Comparison of ENCODE assay signal across 11 cellular contexts in the genomic region with DNA sequence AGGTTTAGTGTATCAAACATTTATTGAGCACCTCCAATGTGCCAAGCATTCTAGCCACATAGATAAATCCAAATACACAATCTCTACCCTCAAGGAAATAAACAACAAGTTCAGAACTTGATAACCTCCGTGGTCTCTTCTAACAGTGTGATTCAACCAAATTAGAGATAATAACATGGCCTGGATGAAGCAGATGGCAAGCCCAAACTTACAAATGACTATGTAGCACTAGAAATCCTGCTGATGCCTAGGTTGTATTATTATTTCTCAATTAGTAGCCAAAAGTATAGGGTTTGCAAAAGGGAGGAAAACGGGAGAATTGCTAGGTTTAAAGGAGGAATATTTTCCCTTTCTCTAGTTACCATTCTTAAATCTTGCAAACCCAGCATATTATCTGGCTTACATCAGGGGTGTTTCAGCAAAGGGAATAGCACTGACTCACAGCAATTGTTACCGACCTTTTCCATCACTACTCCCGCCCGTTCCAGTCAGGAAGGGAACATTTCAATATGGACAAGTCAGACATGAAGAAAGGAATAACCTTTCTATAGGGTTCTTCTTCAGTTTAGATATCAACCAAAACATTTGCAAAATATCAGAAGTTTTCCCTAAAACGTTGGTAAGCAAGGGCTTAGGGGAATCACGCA. TPM values are rescaled to one million over a fixed set of nuclear protein-coding genes. Genes with fewer than 3 reads are reported as not detected.
DNase-seq lines count a peak whose midpoint lies in the region; ATAC-seq and TF ChIP-seq lines count a peak whose summit lies in the region.
"Had no signal": no experiment of that assay in that cellular context is flagged by ENCODE, and none has a peak within 500 bp of the region (broad histone marks: within the 10 kb centered on the region; RNA-seq: fewer than 3 reads in every experiment).

No MANE protein-coding gene starts in this region.

- no peaks in the 10 kb centered on the region for H3K36me3 ChIP-seq in Peyer's patch
- H3K36me3 ChIP-seq in prostate gland = no peaks in the 10 kb centered on the region

- ATAC-seq in HG03378 (IDR thresholded peaks at IDR 0.05; ENCODE audit: unreplicated experiment) (no peak), HG03521 (IDR thresholded peaks at IDR 0.05; ENCODE audit: unreplicated experiment) (no peak)

- peak overlapping the region in 3 of 4 donors; percentile 66 to 91 (median 81) for H3K27ac ChIP-seq in Peyer's patch
- H3K27ac ChIP-seq in prostate gland = peak overlapping the region; percentile 78 to 87
- H3K27ac ChIP-seq: HL-60 had no signal

- no peak for TF ChIP-seq CTCF in Peyer's patch (IDR thresholded peaks at IDR 0.05)
- TF ChIP-seq CTCF in prostate gland (IDR thresholded peaks at IDR 0.05) = no peak

- peaks cover 0 to 4% (median 0%) of the 10 kb centered on the region in 4 donors for H3K4me1 ChIP-seq in Peyer's patch
- H3K4me1 ChIP-seq in prostate gland (replicated peaks) = peaks cover 11% of the 10 kb centered on the region

- intact Hi-C loops in prostate gland (cut with DNase I) = loop anchor here (2.0 kb wide), 1 partner anchor 53 kb away; no protein-coding TSS in a partner anchor

- H3K27me3 ChIP-seq in Peyer's patch (no peaks in the 10 kb centered on the region), prostate gland (replicated peaks; ENCODE audit: insufficient read depth) (no peaks in the 10 kb centered on the region)

- H3K4me3 ChIP-seq in Peyer's patch (peak overlapping the region in 2 of 4 donors; percentile 5 to 67), prostate gland (peak overlapping the region; percentile 65 to 68)

- peak; percentile 58 for DNase-seq in DMS 273 (lab: John Stamatoyannopoulos, UW; ENCODE audit: unreplicated experiment)
- DNase-seq in Peyer's patch = peak in 1 of 3 donors; percentile 51
- peak; percentile 87 for DNase-seq in fibroblast of peridontal ligament (ENCODE audit: extremely low read depth)
- no peak for DNase-seq in prostate gland (ENCODE audit: low spot score)
- DNase-seq in activated CD4-positive, alpha-beta T cell treated with anti-CD3 and anti-CD28 coated beads for 4 hours = no peak
- no peak for DNase-seq in OCI-M1 (lab: John Stamatoyannopoulos, UW)
- DNase-seq: activated CD4-positive, alpha-beta T cell treated with anti-CD3 and anti-CD28 coated beads, Interleukin-2, amount 10 ng/mL, durations not matched to agents 24 days and 14 days; DND-41 had no signal

- TF ChIP-seq POLR2A in Peyer's patch (IDR thresholded peaks at IDR 0.05) (no peak), prostate gland (IDR thresholded peaks at IDR 0.05) (no peak)

- H3K9me3 ChIP-seq in Peyer's patch = no peaks in the 10 kb centered on the region
- H3K9me3 ChIP-seq in prostate gland = no peaks in the 10 kb centered on the region

- 64% methylated on average over 7 of the region's 7 CpGs for WGBS in prostate gland

RNA-seq across cellular contexts. Expression of a gene that starts 2.3 kb away (rescaled TPM):
- total RNA-seq in Peyer's patch = 10 to 100 TPM in 3 of 4 donors, 1 to 10 TPM in 1; 7.4 to 42.1 (median 21.8) TPM
- 100 to 1,000 TPM; 113 to 126 TPM for total RNA-seq in prostate gland

Comparison
In these comparisons a context has a peak if more than half of its experiments do, and no peak if none do; other contexts are left out.
1. DNase-seq: peak in DMS 273 (single experiment) and fibroblast of peridontal ligament (single experiment); none in prostate gland (single experiment), activated CD4-positive, alpha-beta T cell treated with anti-CD3 and anti-CD28 coated beads for 4 hours (0 of 2) and OCI-M1 (single experiment).